In the genomic region with DNA sequence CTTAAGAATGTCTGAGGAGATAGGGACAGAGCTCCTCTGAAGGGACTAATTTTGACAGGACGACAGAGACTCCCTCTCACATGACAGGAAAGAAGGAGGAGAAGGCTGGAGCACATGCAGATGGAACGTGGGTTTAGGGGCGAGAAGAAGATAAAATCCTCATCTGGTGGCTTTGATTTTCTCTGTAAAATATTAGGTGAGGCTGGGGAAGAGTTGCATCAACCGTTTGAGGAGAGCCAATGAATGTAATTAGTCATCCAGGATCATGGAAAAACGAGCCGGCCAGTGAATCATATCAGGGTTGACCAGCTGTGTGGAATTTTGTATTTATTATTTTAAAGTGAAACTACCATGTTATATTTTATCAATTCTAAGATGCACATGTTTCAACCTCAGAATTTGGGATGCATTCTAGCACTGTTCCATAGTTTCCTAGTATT, we compare ENCODE assay signal across 14 cellular contexts. TPM values are rescaled to one million over a fixed set of nuclear protein-coding genes. Genes with fewer than 3 reads are reported as not detected.
DNase-seq lines count a peak whose midpoint lies in the region; TF ChIP-seq lines count a peak whose summit lies in the region.
"Had no signal": no experiment of that assay in that cellular context is flagged by ENCODE, and none has a peak within 500 bp of the region (broad histone marks: within the 10 kb centered on the region; RNA-seq: fewer than 3 reads in every experiment).

No MANE protein-coding gene starts in this region.

- H2AFZ ChIP-seq in ACC112 (ENCODE audit: low read length, unreplicated experiment) = peak overlapping the region; percentile 51

- TF ChIP-seq CTCF in astrocyte of the spinal cord (IDR thresholded peaks at IDR 0.05; ENCODE audit: low read depth, low read length) = no peak
- TF ChIP-seq CTCF in osteocyte (IDR thresholded peaks at IDR 0.05) = no peak
- TF ChIP-seq CTCF in uterus (IDR thresholded peaks at IDR 0.05) = no peak

- TF ChIP-seq POLR2A in uterus (IDR thresholded peaks at IDR 0.05) = no peak

- no peaks in the 10 kb centered on the region for H3K27me3 Mint-ChIP-seq in osteocyte (ENCODE audit: unreplicated experiment)

- in situ Hi-C loops in astrocyte of the spinal cord (cut with HindIII; ENCODE audit: low sequenced_read_pairs) = no loop called here

- no peaks in the 10 kb centered on the region for H3K36me3 ChIP-seq in ACC112 (ENCODE audit: insufficient read depth, low read length)
- H3K36me3 ChIP-seq in uterus = no peaks in the 10 kb centered on the region
- H3K36me3 ChIP-seq: thyroid gland had no signal

- H3K4me1 ChIP-seq in ACC112 (ENCODE audit: control insufficient read depth, insufficient read depth, low read length, unreplicated experiment) (peaks cover 11% of the 10 kb centered on the region), uterus (no peaks in the 10 kb centered on the region)
- H3K4me1 ChIP-seq: thyroid gland had no signal

- H3K27me3 ChIP-seq in ACC112 (ENCODE audit: insufficient read depth, low read length) = no peaks in the 10 kb centered on the region
- H3K27me3 ChIP-seq in uterus = no peaks in the 10 kb centered on the region
- H3K27me3 ChIP-seq: thyroid gland had no signal

- H3K4me3 ChIP-seq in ACC112 (ENCODE audit: low read depth, low read length) = no peak overlapping the region; the same call in 1 of the 2 replicates
- no peak overlapping the region for H3K4me3 ChIP-seq in astrocyte of the spinal cord (ENCODE audit: low read depth, low read length)
- H3K4me3 ChIP-seq in uterus = no peak overlapping the region
- H3K4me3 ChIP-seq: thyroid gland had no signal

- H3K79me2 ChIP-seq in ACC112 (ENCODE audit: control insufficient read depth, insufficient read depth, low read length, unreplicated experiment) = no peaks in the 10 kb centered on the region

- H3K27ac Mint-ChIP-seq in osteocyte (ENCODE audit: unreplicated experiment) = no peak overlapping the region

- no peaks in the 10 kb centered on the region for H3K9me3 Mint-ChIP-seq in osteocyte (ENCODE audit: unreplicated experiment)

- H3K4me1 Mint-ChIP-seq in osteocyte (ENCODE audit: unreplicated experiment) = no peaks in the 10 kb centered on the region

- no peaks in the 10 kb centered on the region for H3K36me3 Mint-ChIP-seq in osteocyte (ENCODE audit: unreplicated experiment)

- intact Hi-C loops in uterus (cut with DNase I; ENCODE audit: low total_unique reads) = no loop called here

- DNase-seq in HT1080 (ENCODE audit: low read depth) (peak; percentile 52), astrocyte of the spinal cord (ENCODE audit: low read depth, low spot score) (peak; percentile 43), hepatic stellate cell (ENCODE audit: low spot score) (peak; percentile 17), SIG-M5 treated with dmso at 0.1 percent for 504 hours (lab: John Stamatoyannopoulos, UW; ENCODE audit: unreplicated experiment) (no peak), osteocyte (ENCODE audit: extremely low spot score, unreplicated experiment) (no peak), NCI-H1694 (lab: John Stamatoyannopoulos, UW) (no peak), uterus (no peak)
- DNase-seq: activated CD4-positive, alpha-beta T cell treated with anti-CD3 and anti-CD28 coated beads, Interleukin-2, amount 50 U/mL, for 4 hours; activated naive CD4-positive, alpha-beta T cell; cortex of kidney; NCI-H1436; NCI-H69; thyroid gland had no signal

- no peak overlapping the region for H3K4me3 Mint-ChIP-seq in osteocyte (ENCODE audit: unreplicated experiment)

- H3K9me3 ChIP-seq in uterus = no peaks in the 10 kb centered on the region
- H3K9me3 ChIP-seq: thyroid gland had no signal

- no peak overlapping the region for H3K27ac ChIP-seq in ACC112 (ENCODE audit: low read depth, low read length)
- H3K27ac ChIP-seq in uterus = no peak overlapping the region
- H3K27ac ChIP-seq: thyroid gland had no signal

RNA-seq across cellular contexts. Expression of gene ADGRF4, which starts 46.9 kb away (rescaled TPM):
- 0.97 and 1.8 TPM in 2 replicates for total RNA-seq in HT1080 (2014; rRNA removed; shearing (Covaris generic))
- polyA plus RNA-seq in HT1080 (2015; cell fraction: cytosol; rRNA removed) = 2.5 and 3.0 TPM in 2 replicates
- polyA plus RNA-seq in HT1080 (2015; cell fraction: nucleus; rRNA removed) = 5.6 and 5.7 TPM in 2 replicates
- not detected in 2 replicates for total RNA-seq in osteocyte
- under 1 TPM in 1 of 4 donors, not detected in 3; 0.24 TPM for total RNA-seq in uterus

Comparison
In these comparisons a context has a peak if more than half of its experiments do, and no peak if none do; other contexts are left out.
1. DNase-seq: peak in HT1080 (single experiment), astrocyte of the spinal cord (single experiment) and hepatic stellate cell (single experiment); none in SIG-M5 treated with dmso at 0.1 percent for 504 hours (single experiment), osteocyte (single experiment), NCI-H1694 (single experiment) and uterus (0 of 2).